ENCODE assay signal across 22 cellular contexts in the genomic region with DNA sequence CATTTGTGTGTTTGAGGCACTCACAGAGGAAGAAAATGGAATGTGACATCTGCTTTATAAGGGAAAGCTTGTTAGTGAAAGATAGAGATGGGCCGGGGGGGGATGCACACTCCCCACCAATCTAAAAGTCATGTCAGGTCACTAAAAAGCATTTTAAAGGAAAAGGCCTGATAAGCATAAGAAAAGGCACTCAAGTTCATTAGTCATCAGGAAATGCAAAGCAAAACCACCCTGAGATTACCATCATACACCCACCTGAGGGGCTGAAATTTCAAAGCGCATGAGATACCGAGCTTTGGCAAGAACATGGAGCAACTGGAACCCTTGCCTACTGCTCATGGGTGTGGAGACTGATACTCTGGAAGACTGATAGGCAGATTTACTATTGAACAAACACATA.
A peak's percentile ranks its signal among the peaks of the same experiment; 100 is the strongest.
DNase-seq lines count a peak whose midpoint lies in the region; ATAC-seq, FAIRE-seq and TF ChIP-seq lines count a peak whose summit lies in the region.
"Had no signal": no experiment of that assay in that cellular context is flagged by ENCODE, and none has a peak within 500 bp of the region (broad histone marks: within the 10 kb centered on the region; RNA-seq: fewer than 3 reads in every experiment).

No MANE protein-coding gene starts in this region.

- no peak for FAIRE-seq in astrocyte (lab: Jason Lieb, UNC)
- FAIRE-seq: D721Med had no signal

- peak; percentile 22 for DNase-seq in astrocyte (ENCODE audit: low read depth)
- DNase-seq in mucosa of descending colon: no peak
- DNase-seq: ACHN; CD4-positive, alpha-beta T cell; DMS79; MM.1S; NCI-H1105 treated with DMSO at 0.1 percent for 48 hours; NCI-H1694 treated with DMSO at 0.1 percent for 48 hours; NCI-H345; NCI-H526 treated with DMSO at 0.1 percent for 48 hours; NK-92 treated with Interleukin-12 subunit alpha and Interleukin-12 subunit beta, amount 100 ng/mL, for 24 hours; OCI-M1; RPMI8226; SJCRH30 had no signal

- no peak overlapping the region for H3K27ac Mint-ChIP-seq in astrocyte (ENCODE audit: unreplicated experiment)
- H3K27ac Mint-ChIP-seq: CD4-positive, alpha-beta T cell had no signal

- ATAC-seq in mucosa of descending colon (peak; percentile 26), HG02588 (IDR thresholded peaks at IDR 0.05; ENCODE audit: unreplicated experiment) (no peak), GM21529 (IDR thresholded peaks at IDR 0.05; ENCODE audit: unreplicated experiment) (no peak), GM18867 (IDR thresholded peaks at IDR 0.05; ENCODE audit: unreplicated experiment) (no peak)
- ATAC-seq: HCT116 had no signal

- H3K79me2 ChIP-seq in astrocyte (ENCODE audit: insufficient read depth, low read length): no peaks in the 10 kb centered on the region

- intact Hi-C loops in mucosa of descending colon (cut with DNase I, micrococcal nuclease): no loop called here

- peak overlapping the region in 8 of 11 experiments; percentile 69 to 94 (median 80); a peak in 15 of 22 replicates for H3K27ac ChIP-seq in BLaER1 treated with 17β-estradiol and CSF1 and Interleukin-3, amounts not matched to agents 10 nM and 100 nM
- H3K27ac ChIP-seq in HUES6 (ENCODE audit: low read depth, low read length) (no peak overlapping the region), astrocyte (ENCODE audit: low read depth, low read length) (no peak overlapping the region)
- H3K27ac ChIP-seq: KMS-11, SJCRH30 had no signal

- no peak for TF ChIP-seq CTCF in astrocyte (IDR thresholded peaks at IDR 0.05; ENCODE audit: insufficient read depth, low read depth, low read length)
- no peak for TF ChIP-seq CTCF in mucosa of descending colon (IDR thresholded peaks at IDR 0.05)

- no peak overlapping the region for H2AFZ ChIP-seq in astrocyte (ENCODE audit: low read depth, low read length)

- peak overlapping the region; percentile 18 to 78 (median 70) for H3K4me2 ChIP-seq in BLaER1 treated with 17β-estradiol and CSF1 and Interleukin-3, amounts not matched to agents 10 nM and 100 nM
- no peak overlapping the region for H3K4me2 ChIP-seq in astrocyte (ENCODE audit: low read length)
- H3K4me2 ChIP-seq: KMS-11 had no signal

- H3K36me3 Mint-ChIP-seq in astrocyte (ENCODE audit: low read depth, unreplicated experiment): no peaks in the 10 kb centered on the region

- H3K9me3 ChIP-seq in BLaER1 treated with 17β-estradiol and CSF1 and Interleukin-3, amounts not matched to agents 10 nM and 100 nM (replicated peaks in 1 of 11): peaks cover 2 to 10% (median 5%) of the 10 kb centered on the region in 11 experiments; a peak in 20 of 22 replicates
- H3K9me3 ChIP-seq in HUES6 (ENCODE audit: control insufficient read depth, insufficient read depth, low read depth, low read length) (0 out of 2 replicates have a peak, but pooled peaks cover 1% of the 10 kb centered on the region), astrocyte (ENCODE audit: insufficient read depth, low read depth, low read length) (no peaks in the 10 kb centered on the region), mucosa of descending colon (no peaks in the 10 kb centered on the region)
- H3K9me3 ChIP-seq: SJCRH30 had no signal

- no peaks in the 10 kb centered on the region for H4K20me1 ChIP-seq in BLaER1 treated with 17β-estradiol and CSF1 and Interleukin-3, amounts not matched to agents 10 nM and 100 nM
- H4K20me1 ChIP-seq in astrocyte (ENCODE audit: insufficient read depth, low read length): no peaks in the 10 kb centered on the region

- no peaks in the 10 kb centered on the region for H3K9me3 Mint-ChIP-seq in astrocyte (ENCODE audit: unreplicated experiment)
- H3K9me3 Mint-ChIP-seq: CD4-positive, alpha-beta T cell had no signal

- no peak overlapping the region for H3K4me3 ChIP-seq in BLaER1 treated with 17β-estradiol and CSF1 and Interleukin-3, amounts not matched to agents 10 nM and 100 nM
- 0 out of 2 replicates have a peak overlapping the region, but pooled peaks have one; percentile 10 for H3K4me3 ChIP-seq in HUES6 (ENCODE audit: low read depth, low read length)
- H3K4me3 ChIP-seq in astrocyte (ENCODE audit: insufficient read depth, low read depth, low read length): no peak overlapping the region
- H3K4me3 ChIP-seq in mucosa of descending colon: no peak overlapping the region
- H3K4me3 ChIP-seq: SJCRH30 had no signal

- H3K4me1 Mint-ChIP-seq in astrocyte (ENCODE audit: low read depth, unreplicated experiment): no peaks in the 10 kb centered on the region

- H3K27me3 Mint-ChIP-seq in astrocyte (ENCODE audit: low read depth, unreplicated experiment): peaks cover 61% of the 10 kb centered on the region

- peaks cover 28 to 68% (median 65%) of the 10 kb centered on the region in 10 experiments for H3K4me1 ChIP-seq in BLaER1 treated with 17β-estradiol and CSF1 and Interleukin-3, amounts not matched to agents 10 nM and 100 nM
- H3K4me1 ChIP-seq in HUES6 (ENCODE audit: control insufficient read depth, insufficient read depth, low read length) (peaks cover 20% of the 10 kb centered on the region), astrocyte (ENCODE audit: insufficient read depth, low read length) (peaks cover 2% of the 10 kb centered on the region), mucosa of descending colon (ENCODE audit: low read depth) (no peaks in the 10 kb centered on the region)
- H3K4me1 ChIP-seq: SJCRH30 had no signal

- H3K27me3 ChIP-seq in BLaER1 treated with 17β-estradiol and CSF1 and Interleukin-3, amounts not matched to agents 10 nM and 100 nM: no peaks in the 10 kb centered on the region
- H3K27me3 ChIP-seq in HUES6 (ENCODE audit: control insufficient read depth, insufficient read depth, low read length) (peaks cover 46% of the 10 kb centered on the region), astrocyte (ENCODE audit: insufficient read depth, low read length) (no peaks in the 10 kb centered on the region)
- H3K27me3 ChIP-seq: SJCRH30 had no signal

- no peaks in the 10 kb centered on the region for H3K36me3 ChIP-seq in BLaER1 treated with 17β-estradiol and CSF1 and Interleukin-3, amounts not matched to agents 10 nM and 100 nM
- no peaks in the 10 kb centered on the region for H3K36me3 ChIP-seq in HUES6 (ENCODE audit: control insufficient read depth, insufficient read depth, low read length)
- no peaks in the 10 kb centered on the region for H3K36me3 ChIP-seq in astrocyte (ENCODE audit: insufficient read depth, low read length)
- no peaks in the 10 kb centered on the region for H3K36me3 ChIP-seq in mucosa of descending colon (ENCODE audit: low read depth)
- H3K36me3 ChIP-seq: SJCRH30 had no signal

- H3K4me3 Mint-ChIP-seq in astrocyte (ENCODE audit: unreplicated experiment): no peak overlapping the region
- H3K4me3 Mint-ChIP-seq: CD4-positive, alpha-beta T cell had no signal

- H3K9ac ChIP-seq in BLaER1 treated with 17β-estradiol and CSF1 and Interleukin-3, amounts not matched to agents 10 nM and 100 nM: peak overlapping the region in 6 of 11 experiments; percentile 33 to 74 (median 57); a peak in 9 of 22 replicates
- no peak overlapping the region for H3K9ac ChIP-seq in HUES6 (ENCODE audit: low read length)
- H3K9ac ChIP-seq in astrocyte (ENCODE audit: low read length): no peak overlapping the region
- H3K9ac ChIP-seq: KMS-11 had no signal

Comparison
In these comparisons a context has a peak if more than half of its experiments do, and no peak if none do; other contexts are left out.
1. H3K27ac ChIP-seq: peak in BLaER1 treated with 17β-estradiol and CSF1 and Interleukin-3, amounts not matched to agents 10 nM and 100 nM (8 of 11); none in HUES6 (single experiment) and astrocyte (single experiment).
2. H3K9ac ChIP-seq: peak in BLaER1 treated with 17β-estradiol and CSF1 and Interleukin-3, amounts not matched to agents 10 nM and 100 nM (6 of 11); none in HUES6 (single experiment) and astrocyte (single experiment).